ENCODE assay signal across 18 cellular contexts in genomic region chr11:85115798-85116197, GRCh38.
"Had no signal": no experiment of that assay in that cellular context is flagged by ENCODE, and none has a peak within 500 bp of the region (broad histone marks: within the 10 kb centered on the region; RNA-seq: fewer than 3 reads in every experiment).

No MANE protein-coding gene starts in this region.

- FAIRE-seq: endometrium, frontal cortex, keratinocyte, urothelium cell line had no signal

- H3K27me3 ChIP-seq: heart left ventricle, right atrium auricular region, sigmoid colon had no signal

- H3K27ac ChIP-seq: heart left ventricle, right atrium auricular region, sigmoid colon, skin epidermis had no signal

- H3K9me3 ChIP-seq: heart left ventricle, right atrium auricular region, sigmoid colon had no signal

- DNase-seq: effector memory CD4-positive, alpha-beta T cell; heart left ventricle; hypothalamus; left colon; left ventricle myocardium superior; mesendoderm; naive B cell; sigmoid colon; stimulated activated CD4-positive, alpha-beta T cell treated with anti-CD3 and anti-CD28 coated beads, Interleukin-12 subunit alpha, Interleukin-12 subunit beta, amount 100 ng/mL, for 4 hours; stimulated activated CD4-positive, alpha-beta T cell treated with anti-CD3 and anti-CD28 coated beads, Interleukin-2, amount 100 ng/mL, for 48 hours; stimulated activated naive CD4-positive, alpha-beta T cell treated with Interleukin-2 at 50 U/mL for 16 hours had no signal

- ATAC-seq: esophagus mucosa, heart left ventricle, left colon, left ventricle myocardium superior had no signal

- H3K36me3 ChIP-seq: heart left ventricle, right atrium auricular region, sigmoid colon had no signal

- H3K4me1 ChIP-seq: heart left ventricle, right atrium auricular region, sigmoid colon had no signal

- H3K4me3 ChIP-seq: heart left ventricle, right atrium auricular region, sigmoid colon, skin epidermis had no signal
